21 cellular contexts compared by ENCODE assay signal in the genomic region with DNA sequence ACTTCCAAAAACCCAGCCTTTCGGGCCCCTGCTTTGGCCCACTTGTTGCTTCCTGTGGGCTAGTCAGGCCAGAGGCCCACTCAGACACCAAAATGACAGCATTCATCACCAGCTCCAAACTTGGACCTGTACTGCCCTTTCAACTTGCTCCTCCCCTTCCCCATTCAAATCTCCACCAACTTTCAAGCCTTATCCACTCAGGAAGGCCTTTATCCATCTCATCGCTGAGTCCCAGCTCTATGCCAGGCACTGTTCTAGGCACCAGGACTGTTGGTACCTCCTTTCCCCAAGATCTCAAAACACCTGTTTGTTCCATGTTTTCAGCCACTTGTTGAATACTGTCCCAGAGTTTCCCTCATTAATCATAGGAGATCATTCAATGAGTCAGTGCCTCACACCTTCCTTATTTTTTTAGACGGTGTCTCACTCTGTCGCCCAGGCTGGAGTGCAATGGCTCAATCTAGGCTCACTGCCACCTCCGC.
DNase-seq lines count a peak whose midpoint lies in the region; ATAC-seq, FAIRE-seq and TF ChIP-seq lines count a peak whose summit lies in the region.
"Had no signal": no experiment of that assay in that cellular context is flagged by ENCODE, and none has a peak within 500 bp of the region (broad histone marks: within the 10 kb centered on the region; RNA-seq: fewer than 3 reads in every experiment).

No MANE protein-coding gene starts in this region.

- H3K4me3 ChIP-seq in HEK293 (ENCODE audit: low read depth, low read length) (no peak overlapping the region), endodermal cell (ENCODE audit: low read length) (no peak overlapping the region)
- H3K4me3 ChIP-seq: A549; BLaER1 treated with 17β-estradiol and CSF1 and Interleukin-3, amounts not matched to agents 10 nM and 100 nM had no signal

- no peak for ATAC-seq in GM19397 (IDR thresholded peaks at IDR 0.05; ENCODE audit: unreplicated experiment)
- ATAC-seq: A549; CD8-positive, alpha-beta T cell had no signal

- TF ChIP-seq CTCF in HEK293 (tag by site-specific recombination; IDR thresholded peaks at IDR 0.05) = no peak
- no peak for TF ChIP-seq CTCF in endodermal cell (conservative IDR thresholded peaks at IDR 0.05)

- POLR2A ChIA-PET in HEK293 (lab: Yijun Ruan, JAX) = no interaction called here

- H3K27ac Mint-ChIP-seq in endodermal cell = no peak overlapping the region
- H3K27ac Mint-ChIP-seq: B cell; CD4-positive, alpha-beta T cell; CD8-positive, alpha-beta T cell had no signal

- no peaks in the 10 kb centered on the region for H3K27me3 Mint-ChIP-seq in endodermal cell (ENCODE audit: insufficient read depth)
- H3K27me3 Mint-ChIP-seq: B cell; CD4-positive, alpha-beta T cell had no signal

- CTCF ChIA-PET in HEK293 (lab: Yijun Ruan, JAX) = interaction anchor here (0.7 to 1.1 kb wide), 2 partner anchors 14 to 21 kb away, joined by 3 read pairs; no protein-coding TSS in a partner anchor

- peaks cover under 1% of the 10 kb centered on the region for H3K4me1 Mint-ChIP-seq in endodermal cell
- H3K4me1 Mint-ChIP-seq: B cell had no signal

- H3K9me3 Mint-ChIP-seq in endodermal cell = peaks cover 9% of the 10 kb centered on the region

- DNase-seq in endodermal cell = peak; percentile 16
- no peak for DNase-seq in urothelium cell line (ENCODE audit: low spot score)
- no peak for DNase-seq in NCI-H1048 (lab: John Stamatoyannopoulos, UW)
- DNase-seq: AML-193; Caco-2; Calu3; CD4-positive, alpha-beta T cell; CD8-positive, alpha-beta T cell; DMS79 treated with DMSO at 0.1 percent for 48 hours; GF-D8 had no signal

- H3K4me1 ChIP-seq in HEK293 (ENCODE audit: control insufficient read depth, insufficient read depth, low read length) (no peaks in the 10 kb centered on the region), endodermal cell (ENCODE audit: control insufficient read depth, insufficient read depth, low read length) (no peaks in the 10 kb centered on the region)
- H3K4me1 ChIP-seq: A549; BLaER1 treated with 17β-estradiol and CSF1 and Interleukin-3, amounts not matched to agents 10 nM and 100 nM; Caco-2 had no signal

- no peaks in the 10 kb centered on the region for H3K36me3 Mint-ChIP-seq in endodermal cell (ENCODE audit: low read depth)
- H3K36me3 Mint-ChIP-seq: CD8-positive, alpha-beta T cell had no signal

- H3K36me3 ChIP-seq in HEK293 (ENCODE audit: control insufficient read depth in 2 of 2, insufficient read depth in 1 of 2, low read length in 2 of 2) = no peaks in the 10 kb centered on the region; a peak in 1 of 3 replicates
- no peaks in the 10 kb centered on the region for H3K36me3 ChIP-seq in endodermal cell (ENCODE audit: control insufficient read depth, insufficient read depth, low read length)
- H3K36me3 ChIP-seq: BLaER1 treated with 17β-estradiol and CSF1 and Interleukin-3, amounts not matched to agents 10 nM and 100 nM had no signal

- FAIRE-seq in urothelium cell line (lab: Jason Lieb, UNC) = peak; percentile 53
- FAIRE-seq: A549, D721Med, G401.6, GM12891, GM18507 had no signal

- H3K9ac ChIP-seq in endodermal cell (ENCODE audit: extremely low read depth, low read length, poor library complexity, severe bottlenecking) = no peak overlapping the region
- H3K9ac ChIP-seq: BLaER1 treated with 17β-estradiol and CSF1 and Interleukin-3, amounts not matched to agents 10 nM and 100 nM had no signal

- no peak overlapping the region for H3K27ac ChIP-seq in HEK293 (ENCODE audit: extremely low read depth, low read depth, low read length)
- no peak overlapping the region for H3K27ac ChIP-seq in endodermal cell (ENCODE audit: low read depth, low read length)
- H3K27ac ChIP-seq: 22Rv1; A549; BLaER1 treated with 17β-estradiol and CSF1 and Interleukin-3, amounts not matched to agents 10 nM and 100 nM; C4-2B had no signal

- peaks cover 5% of the 10 kb centered on the region for H3K9me3 ChIP-seq in HEK293 (ENCODE audit: control insufficient read depth, insufficient read depth, low read depth, low read length)
- no peaks in the 10 kb centered on the region for H3K9me3 ChIP-seq in endodermal cell (ENCODE audit: control insufficient read depth, low read length)
- H3K9me3 ChIP-seq: Caco-2 had no signal

- no peaks in the 10 kb centered on the region for H3K27me3 ChIP-seq in endodermal cell (ENCODE audit: control insufficient read depth, insufficient read depth, low read length, poor library complexity, severe bottlenecking)

- H3K4me3 Mint-ChIP-seq in endodermal cell = no peak overlapping the region
- H3K4me3 Mint-ChIP-seq: B cell; CD4-positive, alpha-beta T cell; CD8-positive, alpha-beta T cell had no signal

- WGBS in endodermal cell (ENCODE audit: insufficient coverage in 1 of 2, insufficient read length in 1 of 2), 2 experiments = 85 to 95% methylated on average over 4 to 5 of the region's 5 CpGs

TF ChIP-seq in HEK293, 187 proteins besides CTCF, POLR2A, EP300 and RAD21:
- TF ChIP-seq SCRT1 (tag by site-specific recombination; IDR thresholded peaks at IDR 0.05; ENCODE audit: borderline replicate concordance) (peak; percentile 94), REPIN1 (tag by site-specific recombination; IDR thresholded peaks at IDR 0.05; ENCODE audit: low read depth) (no peak), MYNN (tag by site-specific recombination; IDR thresholded peaks at IDR 0.05; ENCODE audit: borderline replicate concordance) (no peak), ZXDB (tag by site-specific recombination; IDR thresholded peaks at IDR 0.05) (no peak), ZNF549 (tag by site-specific recombination; IDR thresholded peaks at IDR 0.05) (no peak), ZNF23 (tag by site-specific recombination; IDR thresholded peaks at IDR 0.05; ENCODE audit: borderline replicate concordance) (no peak), ZNF132 (tag by site-specific recombination; IDR thresholded peaks at IDR 0.05; ENCODE audit: borderline replicate concordance) (no peak), ZIC2 (tag by site-specific recombination; IDR thresholded peaks at IDR 0.05) (no peak), ZNF335 (tag by site-specific recombination; conservative IDR thresholded peaks at IDR 0.05) (no peak), SCRT2 (tag by site-specific recombination; IDR thresholded peaks at IDR 0.05) (peak; percentile 92), ZNF202 (tag by site-specific recombination; IDR thresholded peaks at IDR 0.05; ENCODE audit: borderline replicate concordance) (no peak), ZNF830 (tag by site-specific recombination; IDR thresholded peaks at IDR 0.05; ENCODE audit: low read depth) (no peak), ZNF10 (tag by site-specific recombination; IDR thresholded peaks at IDR 0.05) (no peak)
- TF ChIP-seq, protein P1, sequence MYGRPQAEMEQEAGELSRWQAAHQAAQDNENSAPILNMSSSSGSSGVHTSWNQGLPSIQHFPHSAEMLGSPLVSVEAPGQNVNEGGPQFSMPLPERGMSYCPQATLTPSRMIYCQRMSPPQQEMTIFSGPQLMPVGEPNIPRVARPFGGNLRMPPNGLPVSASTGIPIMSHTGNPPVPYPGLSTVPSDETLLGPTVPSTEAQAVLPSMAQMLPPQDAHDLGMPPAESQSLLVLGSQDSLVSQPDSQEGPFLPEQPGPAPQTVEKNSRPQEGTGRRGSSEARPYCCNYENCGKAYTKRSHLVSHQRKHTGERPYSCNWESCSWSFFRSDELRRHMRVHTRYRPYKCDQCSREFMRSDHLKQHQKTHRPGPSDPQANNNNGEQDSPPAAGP (tag by site-specific recombination; IDR thresholded peaks at IDR 0.05) = no peak
